In genomic region chr20:16381444-16381843, GRCh38 we compare ENCODE assay signal across 17 cellular contexts.
DNase-seq lines count a peak whose midpoint lies in the region; ATAC-seq, FAIRE-seq and TF ChIP-seq lines count a peak whose summit lies in the region.
"Had no signal": no experiment of that assay in that cellular context is flagged by ENCODE, and none has a peak within 500 bp of the region (broad histone marks: within the 10 kb centered on the region; RNA-seq: fewer than 3 reads in every experiment).

No MANE protein-coding gene starts in this region.

- CTCF ChIA-PET in K562 (lab: Yijun Ruan, JAX; ENCODE audit: low intra/inter-chr PET ratio): interaction anchor here (0.6 kb wide), 1 partner anchor 94 kb away, joined by 7 read pairs; no protein-coding TSS in a partner anchor

- TF ChIP-seq EP300 in K562 (IDR thresholded peaks at IDR 0.05; ENCODE audit: low read length): no peak

- no peaks in the 10 kb centered on the region for H3K9me1 ChIP-seq in K562 (ENCODE audit: control insufficient read depth, insufficient read depth, low read length)

- H3K9ac ChIP-seq in K562 (ENCODE audit: insufficient read depth in 1 of 2, low read depth in 2 of 2, low read length in 2 of 2): no peak overlapping the region
- H3K9ac ChIP-seq: BLaER1 had no signal

- H3K4me2 ChIP-seq in K562 (ENCODE audit: insufficient read depth, low read length): no peak overlapping the region
- H3K4me2 ChIP-seq: BLaER1 had no signal

- no peaks in the 10 kb centered on the region for H3K27me3 ChIP-seq in K562 (ENCODE audit: control insufficient read depth in 2 of 2, insufficient read depth in 2 of 2, low read length in 2 of 2)
- H3K27me3 ChIP-seq in thyroid gland: no peaks in the 10 kb centered on the region

- POLR2A ChIA-PET in K562 (lab: Yijun Ruan, JAX): no interaction called here

- in situ Hi-C loops in K562 (cut with MboI): no loop called here

- no peaks in the 10 kb centered on the region for H3K79me2 ChIP-seq in K562 (ENCODE audit: control insufficient read depth, insufficient read depth, low read length)

- H3K9me3 ChIP-seq in K562 (replicated peaks; ENCODE audit: control insufficient read depth, insufficient read depth, low read depth, low read length) (no peaks in the 10 kb centered on the region), thyroid gland (no peaks in the 10 kb centered on the region)
- H3K9me3 ChIP-seq: BLaER1 had no signal

- H3K4me3 ChIP-seq in K562 (no peak overlapping the region), thyroid gland (replicated peaks in 1 of 3) (no peak overlapping the region)
- H3K4me3 ChIP-seq: BLaER1 had no signal

- no peak overlapping the region for H3K27ac Mint-ChIP-seq in immature natural killer cell
- H3K27ac Mint-ChIP-seq: CD14-positive monocyte, IgD-negative memory B cell had no signal

- H3K27ac ChIP-seq in K562 (ENCODE audit: extremely low read depth, low read depth, low read length): no peak overlapping the region
- H3K27ac ChIP-seq in thyroid gland: peak overlapping the region; percentile 66 to 77 (median 66)
- H3K27ac ChIP-seq: BLaER1 had no signal

- no peak for ATAC-seq in K562
- ATAC-seq: HepG2 had no signal

- TF ChIP-seq POLR2A in K562 (conservative IDR thresholded peaks at IDR 0.05) (no peak), thyroid gland (IDR thresholded peaks at IDR 0.05) (no peak)

- H3K4me1 Mint-ChIP-seq in immature natural killer cell: no peaks in the 10 kb centered on the region
- H3K4me1 Mint-ChIP-seq: CD14-positive monocyte, H9, IgD-negative memory B cell had no signal

- no peak for TF ChIP-seq RAD21 in K562 (CRISPR knock-in tag; conservative IDR thresholded peaks at IDR 0.05 in 1 of 2, IDR thresholded peaks at IDR 0.05 in 1 of 2)

- BruUV-seq in K562 (replicated peaks; lab: Mats Ljungman, UMichigan): no TSS peak

- intact Hi-C loops in K562 (cut with micrococcal nuclease) (no loop called here), thyroid gland (cut with DNase I) (no loop called here)

- no peaks in the 10 kb centered on the region for H3K36me3 ChIP-seq in K562 (ENCODE audit: control insufficient read depth, insufficient read depth, low read length)
- H3K36me3 ChIP-seq in thyroid gland: no peaks in the 10 kb centered on the region

- no peak for TF ChIP-seq CTCF in K562 (IDR thresholded peaks at IDR 0.05 in 2 of 3, conservative IDR thresholded peaks at IDR 0.05 in 1 of 3; ENCODE audit: insufficient read depth in 2 of 3, low read depth in 1 of 3, low read length in 3 of 3)
- no peak for TF ChIP-seq CTCF in thyroid gland (IDR thresholded peaks at IDR 0.05)

- H3K4me1 ChIP-seq in K562 (replicated peaks in 1 of 2; ENCODE audit: control insufficient read depth in 2 of 2, insufficient read depth in 2 of 2, low read length in 2 of 2): no peaks in the 10 kb centered on the region
- peaks cover 43 to 53% of the 10 kb centered on the region in 2 donors for H3K4me1 ChIP-seq in thyroid gland
- H3K4me1 ChIP-seq: BLaER1 had no signal

- no peak overlapping the region for H3K4me3 Mint-ChIP-seq in immature natural killer cell
- H3K4me3 Mint-ChIP-seq: CD14-positive monocyte; CD4-positive, alpha-beta memory T cell; H9; IgD-negative memory B cell had no signal

- FAIRE-seq in K562 (lab: Jason Lieb, UNC): no peak
- FAIRE-seq: H1, HepG2 had no signal

- no peaks in the 10 kb centered on the region for H4K20me1 ChIP-seq in K562 (replicated peaks; ENCODE audit: control insufficient read depth, insufficient read depth, low read length)
- H4K20me1 ChIP-seq: BLaER1 had no signal

- H3K36me3 Mint-ChIP-seq in immature natural killer cell: peaks cover 16 to 49% (median 44%) of the 10 kb centered on the region in 3 donors

- peaks cover 0 to 7% (median 0%) of the 10 kb centered on the region in 6 donors for H3K9me3 Mint-ChIP-seq in immature natural killer cell
- H3K9me3 Mint-ChIP-seq: CD4-positive, alpha-beta memory T cell; H9; IgD-negative memory B cell had no signal

- 55% methylated on average over 2 of the region's 2 CpGs for whole genome bisulfite sequencing in K562 (ENCODE audit: insufficient coverage, low coverage, missing lambda C conversion rate)
- WGBS in thyroid gland, 2 donors: 60 to 67% methylated on average over 2 of the region's 2 CpGs

- H2AFZ ChIP-seq in K562 (ENCODE audit: low read depth, low read length): no peak overlapping the region

- DNase-seq in DMS79 treated with DMSO at 0.1 percent for 48 hours (lab: John Stamatoyannopoulos, UW) (peak; percentile 8), DMS79 (lab: John Stamatoyannopoulos, UW) (no peak), K562 (ENCODE audit: extremely low read depth in 1 of 4, low spot score in 3 of 4) (no peak), iris pigment epithelial cell (ENCODE audit: low read depth) (peak; percentile 17), thyroid gland (no peak), NOMO-1 treated with DMSO at 0.1 percent for 48 hours (lab: John Stamatoyannopoulos, UW; ENCODE audit: unreplicated experiment) (no peak), immature natural killer cell (no peak)
- DNase-seq: 8988T; CD4-positive, alpha-beta memory T cell; DMS53; GDM1; H9 had no signal

- peaks cover 0 to 3% (median 0%) of the 10 kb centered on the region in 3 donors for H3K27me3 Mint-ChIP-seq in immature natural killer cell (ENCODE audit: low read depth in 3 of 3)
- H3K27me3 Mint-ChIP-seq: CD4-positive, alpha-beta memory T cell; IgD-negative memory B cell had no signal

TF ChIP-seq in K562, 482 proteins besides CTCF, POLR2A, EP300 and RAD21:
- TF ChIP-seq, protein P1, sequence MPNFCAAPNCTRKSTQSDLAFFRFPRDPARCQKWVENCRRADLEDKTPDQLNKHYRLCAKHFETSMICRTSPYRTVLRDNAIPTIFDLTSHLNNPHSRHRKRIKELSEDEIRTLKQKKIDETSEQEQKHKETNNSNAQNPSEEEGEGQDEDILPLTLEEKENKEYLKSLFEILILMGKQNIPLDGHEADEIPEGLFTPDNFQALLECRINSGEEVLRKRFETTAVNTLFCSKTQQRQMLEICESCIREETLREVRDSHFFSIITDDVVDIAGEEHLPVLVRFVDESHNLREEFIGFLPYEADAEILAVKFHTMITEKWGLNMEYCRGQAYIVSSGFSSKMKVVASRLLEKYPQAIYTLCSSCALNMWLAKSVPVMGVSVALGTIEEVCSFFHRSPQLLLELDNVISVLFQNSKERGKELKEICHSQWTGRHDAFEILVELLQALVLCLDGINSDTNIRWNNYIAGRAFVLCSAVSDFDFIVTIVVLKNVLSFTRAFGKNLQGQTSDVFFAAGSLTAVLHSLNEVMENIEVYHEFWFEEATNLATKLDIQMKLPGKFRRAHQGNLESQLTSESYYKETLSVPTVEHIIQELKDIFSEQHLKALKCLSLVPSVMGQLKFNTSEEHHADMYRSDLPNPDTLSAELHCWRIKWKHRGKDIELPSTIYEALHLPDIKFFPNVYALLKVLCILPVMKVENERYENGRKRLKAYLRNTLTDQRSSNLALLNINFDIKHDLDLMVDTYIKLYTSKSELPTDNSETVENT (CRISPR knock-in tag; IDR thresholded peaks at IDR 0.05): no peak
- TF ChIP-seq NFATC3 (IDR thresholded peaks at IDR 0.05): no peak
- TF ChIP-seq DNMT1 (IDR thresholded peaks at IDR 0.05): no peak
- TF ChIP-seq RBM25 (IDR thresholded peaks at IDR 0.05; ENCODE audit: low read depth, low read length, severe bottlenecking): peak; percentile 1

Comparison
In these comparisons a context has a peak if more than half of its experiments do, and no peak if none do; other contexts are left out.
1. DNase-seq: peak in DMS79 treated with DMSO at 0.1 percent for 48 hours (single experiment) and iris pigment epithelial cell (single experiment); none in DMS79 (single experiment), K562 (0 of 4), thyroid gland (0 of 2), NOMO-1 treated with DMSO at 0.1 percent for 48 hours (single experiment) and immature natural killer cell (0 of 3).